23 cellular contexts compared by ENCODE assay signal in genomic region chr12:85277900-85278597, GRCh38. TPM values are rescaled to one million over a fixed set of nuclear protein-coding genes. Genes with fewer than 3 reads are reported as not detected.
A peak's percentile ranks its signal among the peaks of the same experiment; 100 is the strongest.
DNase-seq lines count a peak whose midpoint lies in the region; ATAC-seq and TF ChIP-seq lines count a peak whose summit lies in the region.
"Had no signal": no experiment of that assay in that cellular context is flagged by ENCODE, and none has a peak within 500 bp of the region (broad histone marks: within the 10 kb centered on the region; RNA-seq: fewer than 3 reads in every experiment).

No MANE protein-coding gene starts in this region.

- no peak overlapping the region for H3K23ac ChIP-seq in H9 (ENCODE audit: insufficient read length, low read depth, low read length)

- H3K27ac ChIP-seq in H9 (ENCODE audit: insufficient read length, low read depth, low read length): no peak overlapping the region
- H3K27ac ChIP-seq in body of pancreas: no peak overlapping the region
- H3K27ac ChIP-seq in iPS-20b (ENCODE audit: low read length): no peak overlapping the region
- H3K27ac ChIP-seq: colonic mucosa, prostate gland had no signal

- peak overlapping the region; percentile 35 to 99 for H3K4me3 Mint-ChIP-seq in H9
- H3K4me3 Mint-ChIP-seq: activated B cell treated with CpG ODN at 0.5 μM for 24 hours; activated CD8-positive, alpha-beta T cell treated with anti-CD3 and anti-CD28 coated beads for 36 hours; activated T-cell treated with anti-CD3 and anti-CD28 coated beads, Interleukin-2, amount 50 U/mL, for 24 hours; T-helper 2 cell treated with Interferon-gamma antibody and Interleukin-4, amounts not matched to agents 5 μg/mL and 100 μg/mL, for 36 hours had no signal

- DNase-seq in H9 (peak; percentile 74), body of pancreas (peak in 3 of 4 donors; percentile 12 to 36 (median 13)), posterior vena cava (ENCODE audit: low spot score) (peak; percentile 64), NCI-H2029 (lab: John Stamatoyannopoulos, UW) (no peak), RPMI8226 (no peak), mesenteric fat pad (ENCODE audit: low spot score) (no peak)
- DNase-seq: activated B cell treated with CpG ODN at 0.5 μM for 24 hours; activated CD8-positive, alpha-beta T cell treated with anti-CD3 and anti-CD28 coated beads for 36 hours; activated naive CD4-positive, alpha-beta T cell treated with Interleukin-2 at 50 U/mL for 16 hours; activated T-cell treated with anti-CD3 and anti-CD28 coated beads, Interleukin-2, amount 50 U/mL, for 24 hours; colonic mucosa; hippocampal formation; NCI-H187; NCI-H2227 treated with DMSO at 0.1 percent for 48 hours; SK-N-SH; substantia nigra had no signal

- TF ChIP-seq CTCF in H9 (conservative IDR thresholded peaks at IDR 0.05): no peak
- no peak for TF ChIP-seq CTCF in body of pancreas (IDR thresholded peaks at IDR 0.05)

- no peaks in the 10 kb centered on the region for H4K20me1 ChIP-seq in H9 (ENCODE audit: control insufficient read depth, insufficient read depth, insufficient read length)

- no peak overlapping the region for H4K91ac ChIP-seq in H9 (ENCODE audit: insufficient read length, low read depth, low read length)

- peaks cover 21 to 37% of the 10 kb centered on the region in 2 experiments for H3K4me1 Mint-ChIP-seq in H9

- no peak for TF ChIP-seq POLR2A in body of pancreas (IDR thresholded peaks at IDR 0.05)

- H3K23me2 ChIP-seq in H9 (ENCODE audit: insufficient read length, low read depth, low read length, poor library complexity, severe bottlenecking): peaks cover 28% of the 10 kb centered on the region

- H2BK120ac ChIP-seq in H9 (ENCODE audit: low read depth, low read length, poor library complexity, severe bottlenecking): no peak overlapping the region

- H3K79me2 ChIP-seq in H9 (ENCODE audit: insufficient read depth, low read length): no peaks in the 10 kb centered on the region

- no peak overlapping the region for H3K18ac ChIP-seq in H9 (ENCODE audit: insufficient read length, low read depth, low read length)

- no peak overlapping the region for H2AFZ ChIP-seq in H9 (ENCODE audit: low read length)

- ATAC-seq in body of pancreas (no peak), GM18519 (IDR thresholded peaks at IDR 0.05; ENCODE audit: low FRiP score, unreplicated experiment) (no peak)
- ATAC-seq: activated CD8-positive, alpha-beta T cell treated with anti-CD3 and anti-CD28 coated beads for 36 hours; GM12878 had no signal

- H4K8ac ChIP-seq in H9 (replicated peaks; ENCODE audit: insufficient read length, low read depth, low read length): no peak overlapping the region

- WGBS in H9 (ENCODE audit: extremely low coverage, insufficient read length, low lambda C conversion rate): no CpG with 5 or more reads among the region's 30 CpGs
- WGBS in body of pancreas, 2 donors: 9 to 15% methylated on average over 22 to 30 of the region's 30 CpGs

- no peak overlapping the region for H2BK15ac ChIP-seq in H9 (ENCODE audit: low read depth, low read length)

- no peak overlapping the region for H3K4ac ChIP-seq in H9 (ENCODE audit: low read depth, low read length)

- H3K9me3 ChIP-seq in H9 (ENCODE audit: control insufficient read depth, low read depth, low read length) (no peaks in the 10 kb centered on the region), body of pancreas (peaks cover 0 to 4% (median 0%) of the 10 kb centered on the region in 3 donors), iPS-20b (ENCODE audit: insufficient read depth, low read depth, low read length) (no peaks in the 10 kb centered on the region)
- H3K9me3 ChIP-seq: colonic mucosa, prostate gland, SK-N-SH had no signal

- H3K27me3 ChIP-seq in H9 (ENCODE audit: insufficient read depth, low read length) (peaks cover 54% of the 10 kb centered on the region), body of pancreas (peaks cover 0 to 54% of the 10 kb centered on the region in 2 donors), iPS-20b (ENCODE audit: insufficient read depth, low read length) (peaks cover 81% of the 10 kb centered on the region)

- no peak overlapping the region for H4K5ac ChIP-seq in H9 (ENCODE audit: insufficient read length, low read depth, low read length)

- no peak overlapping the region for H3T11ph ChIP-seq in H9 (ENCODE audit: low read length)

- H2BK20ac ChIP-seq in H9 (ENCODE audit: low read depth, low read length, poor library complexity, severe bottlenecking): no peak overlapping the region

- no peaks in the 10 kb centered on the region for H3K4me1 ChIP-seq in H9 (ENCODE audit: insufficient read depth, low read length)
- H3K4me1 ChIP-seq in body of pancreas: peaks cover 19% of the 10 kb centered on the region
- peaks cover 6% of the 10 kb centered on the region; the same call in 1 of the 2 replicates for H3K4me1 ChIP-seq in iPS-20b (ENCODE audit: insufficient read depth, low read length)
- H3K4me1 ChIP-seq: colonic mucosa, prostate gland had no signal

- H3K9ac ChIP-seq in H9 (ENCODE audit: extremely low read depth, insufficient read length, low read length) (no peak overlapping the region), iPS-20b (ENCODE audit: low read depth, low read length) (no peak overlapping the region)
- H3K9ac ChIP-seq: SK-N-SH had no signal

- no peaks in the 10 kb centered on the region; a peak in 1 of 7 replicates for H3K36me3 Mint-ChIP-seq in H9 (ENCODE audit: insufficient read depth in 1 of 3, low read depth in 3 of 3)

- peak overlapping the region; percentile 87 for H3K4me2 ChIP-seq in H9 (ENCODE audit: insufficient read depth, insufficient read length, low read length)
- H3K4me2 ChIP-seq: SK-N-SH had no signal

- intact Hi-C loops in body of pancreas (cut with DNase I): no loop called here
- intact Hi-C loops in posterior vena cava (cut with DNase I): no loop called here

- H3K36me3 ChIP-seq in body of pancreas (replicated peaks in 1 of 2; ENCODE audit: insufficient read depth in 1 of 2, low read depth in 2 of 2) (no peaks in the 10 kb centered on the region), iPS-20b (ENCODE audit: insufficient read depth, low read depth, low read length) (no peaks in the 10 kb centered on the region)
- H3K36me3 ChIP-seq: colonic mucosa, prostate gland had no signal

- H3K14ac ChIP-seq in H9 (ENCODE audit: insufficient read depth, low read length): no peak overlapping the region

- no peak overlapping the region for H2BK12ac ChIP-seq in H9 (ENCODE audit: insufficient read length, low read depth, low read length)

- peaks cover 0 to 3% of the 10 kb centered on the region in 2 experiments; a peak in 1 of 5 replicates for H3K9me3 Mint-ChIP-seq in H9
- H3K9me3 Mint-ChIP-seq: activated B cell treated with CpG ODN at 0.5 μM for 24 hours; activated T-cell treated with anti-CD3 and anti-CD28 coated beads, Interleukin-2, amount 50 U/mL, for 24 hours; T-helper 2 cell treated with Interferon-gamma antibody and Interleukin-4, amounts not matched to agents 5 μg/mL and 100 μg/mL, for 36 hours had no signal

- H3K56ac ChIP-seq in H9 (ENCODE audit: insufficient read length, low read depth, low read length): no peak overlapping the region

- no peak overlapping the region for H3K27ac Mint-ChIP-seq in H9
- H3K27ac Mint-ChIP-seq: activated B cell treated with CpG ODN at 0.5 μM for 24 hours; activated CD8-positive, alpha-beta T cell treated with anti-CD3 and anti-CD28 coated beads for 36 hours; activated T-cell treated with anti-CD3 and anti-CD28 coated beads, Interleukin-2, amount 50 U/mL, for 24 hours; CD14-positive monocyte; T-helper 2 cell treated with Interferon-gamma antibody and Interleukin-4, amounts not matched to agents 5 μg/mL and 100 μg/mL, for 36 hours had no signal

- H2BK5ac ChIP-seq in H9 (ENCODE audit: insufficient read length, low read length): no peak overlapping the region

- H3K27me3 Mint-ChIP-seq in H9 (ENCODE audit: low read depth): peaks cover 77% of the 10 kb centered on the region

- no peak overlapping the region for H3K4me3 ChIP-seq in body of pancreas
- peak overlapping the region; percentile 84; the same call in 1 of the 2 replicates for H3K4me3 ChIP-seq in iPS-20b (ENCODE audit: low read length)
- H3K4me3 ChIP-seq: colonic mucosa, GM12878, lung, prostate gland had no signal

- no peak overlapping the region for H2AK5ac ChIP-seq in H9 (ENCODE audit: insufficient read length, low read length)

- no peaks in the 10 kb centered on the region for H3K79me1 ChIP-seq in H9 (ENCODE audit: insufficient read depth, low read depth, low read length, poor library complexity, severe bottlenecking)

RNA-seq across cellular contexts. Expression of gene ALX1, which starts 2.0 kb away (rescaled TPM):
- total RNA-seq in H9 (2021) (2.1 and 3.2 TPM in 2 replicates), body of pancreas (not detected), posterior vena cava (not detected), mesenteric fat pad (not detected)
- total RNA-seq: activated B cell treated with CpG ODN at 0.5 μM for 24 hours; activated CD8-positive, alpha-beta T cell treated with anti-CD3 and anti-CD28 coated beads for 36 hours; colonic mucosa; GM12878; prostate gland had no signal

Comparison
In these comparisons a context has a peak if more than half of its experiments do, and no peak if none do; other contexts are left out.
1. DNase-seq: peak in H9 (single experiment), body of pancreas (3 of 4) and posterior vena cava (single experiment); none in NCI-H2029 (single experiment), RPMI8226 (single experiment) and mesenteric fat pad (single experiment).